8 cellular contexts compared by ENCODE assay signal in genomic region chr1:31587720-31588423, GRCh38. TPM values are rescaled to one million over a fixed set of nuclear protein-coding genes. Genes with fewer than 3 reads are reported as not detected.
DNase-seq lines count a peak whose midpoint lies in the region; ATAC-seq and TF ChIP-seq lines count a peak whose summit lies in the region.

No MANE protein-coding gene starts in this region.

- ATAC-seq in natural killer cell (peak; percentile 38 to 80 (median 75)), thoracic aorta (ENCODE audit: insufficient number of reproducible peaks, low FRiP score, low read depth) (peak; percentile 33), GM19463 (IDR thresholded peaks at IDR 0.05; ENCODE audit: unreplicated experiment) (no peak)

- peaks cover 55 to 81% of the 10 kb centered on the region in 2 donors for H3K4me1 ChIP-seq in thoracic aorta (ENCODE audit: control insufficient read depth in 1 of 2, low read depth in 2 of 2)

- peak overlapping the region; percentile 63 for H3K4me3 ChIP-seq in thoracic aorta

- TF ChIP-seq POLR2A in erythroblast (IDR thresholded peaks at IDR 0.05; ENCODE audit: low read length) = no peak

- H3K27ac Mint-ChIP-seq in natural killer cell = no peak overlapping the region

- peaks cover 21 to 23% of the 10 kb centered on the region in 2 donors for H3K27me3 Mint-ChIP-seq in natural killer cell (ENCODE audit: low read depth in 2 of 2)

- H3K4me1 Mint-ChIP-seq in natural killer cell = no peaks in the 10 kb centered on the region

- H3K9me3 Mint-ChIP-seq in natural killer cell = no peaks in the 10 kb centered on the region

- H3K36me3 Mint-ChIP-seq in natural killer cell = no peaks in the 10 kb centered on the region

- H3K36me3 ChIP-seq in thoracic aorta = peaks cover 36% of the 10 kb centered on the region

- H3K27me3 ChIP-seq in thoracic aorta (replicated peaks; ENCODE audit: insufficient read depth) = no peaks in the 10 kb centered on the region

- intact Hi-C loops in natural killer cell (cut with micrococcal nuclease) = no loop called here

- no peak overlapping the region for H3K4me3 Mint-ChIP-seq in natural killer cell

- H3K27ac ChIP-seq in thoracic aorta = peak overlapping the region; percentile 97 to 99

- TF ChIP-seq CTCF in natural killer cell (IDR thresholded peaks at IDR 0.05) (peak; percentile 38), thoracic aorta (IDR thresholded peaks at IDR 0.05) (peak; percentile 56)

- H3K9me3 ChIP-seq in thoracic aorta = no peaks in the 10 kb centered on the region

- peak; percentile 31 for DNase-seq in NCI-H2227 (lab: John Stamatoyannopoulos, UW; ENCODE audit: unreplicated experiment)
- DNase-seq in NCI-H2227 treated with DMSO at 0.1 percent for 48 hours (lab: John Stamatoyannopoulos, UW) = no peak
- DNase-seq in NCI-H2171 (lab: John Stamatoyannopoulos, UW) = peak; percentile 25
- DNase-seq in activated CD4-positive, alpha-beta T cell treated with anti-CD3 and anti-CD28 coated beads, Interleukin-2, amount 50 U/mL, for 48 hours = peak; percentile 65 to 68
- DNase-seq in erythroblast (lab: John Stamatoyannopoulos, UW) = peak; percentile 31 to 54
- DNase-seq in natural killer cell = peak; percentile 31
- peak; percentile 68 for DNase-seq in thoracic aorta (ENCODE audit: low spot score)

RNA-seq across cellular contexts. Expression of gene TINAGL1, which starts 11.6 kb away (rescaled TPM):
- total RNA-seq in natural killer cell (not detected), thoracic aorta (1,000 to 10,000 TPM in 1 of 2 donors, 100 to 1,000 TPM in 1; 581 to 1,250 TPM)

RNA-seq across cellular contexts. Expression of gene HCRTR1, which starts 29.6 kb away (rescaled TPM):
- total RNA-seq in natural killer cell (not detected), thoracic aorta (not detected)

RNA-seq across cellular contexts. Expression of gene PEF1, which starts 56.8 kb away (rescaled TPM):
- total RNA-seq in natural killer cell (10 to 100 TPM; 48.9 to 62.8 (median 49.9) TPM), thoracic aorta (10 to 100 TPM; 69.2 to 99.5 TPM)

Comparison
In these comparisons a context has a peak if more than half of its experiments do, and no peak if none do; other contexts are left out.
1. RNA of gene TINAGL1, which starts 11.6 kb away (total RNA-seq): 581 to 1,250 TPM in thoracic aorta; not detected in natural killer cell; every median in the first group is over 100 times any median in the second.